In the genomic region with DNA sequence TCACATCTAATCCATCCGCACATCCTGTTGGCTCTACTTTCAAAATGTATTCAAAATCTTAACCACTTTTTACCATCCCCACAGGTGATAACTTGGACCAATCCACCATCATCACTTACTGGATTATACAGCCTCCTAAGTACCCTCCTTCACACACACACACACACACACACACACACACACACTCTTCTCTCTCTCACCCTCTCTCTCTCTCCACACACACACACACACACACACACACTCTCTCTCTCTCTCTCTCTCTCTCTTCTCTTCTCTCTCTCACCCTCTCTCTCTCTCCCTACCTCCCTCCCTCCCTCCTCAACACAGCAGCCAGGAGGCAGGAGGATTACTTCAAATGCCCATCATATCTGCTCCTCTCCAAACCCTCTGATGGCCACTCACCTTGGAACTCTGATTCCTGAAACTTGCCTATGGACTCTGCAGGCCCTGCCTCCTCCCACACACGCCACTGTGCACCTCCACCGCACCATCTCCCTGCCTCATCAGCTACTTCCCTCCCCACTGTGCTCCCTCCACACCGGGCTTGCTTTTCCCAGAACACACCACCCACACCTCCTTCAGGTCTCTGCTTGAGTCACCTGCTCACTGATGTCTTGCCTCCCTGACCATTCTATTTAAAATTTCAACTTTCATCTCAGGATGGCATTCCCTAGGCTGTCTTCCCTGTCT, we compare ENCODE assay signal across 10 cellular contexts. TPM values are rescaled to one million over a fixed set of nuclear protein-coding genes. Genes with fewer than 3 reads are reported as not detected.
DNase-seq lines count a peak whose midpoint lies in the region; ATAC-seq and TF ChIP-seq lines count a peak whose summit lies in the region.
"Had no signal": no experiment of that assay in that cellular context is flagged by ENCODE, and none has a peak within 500 bp of the region (broad histone marks: within the 10 kb centered on the region; RNA-seq: fewer than 3 reads in every experiment).

No MANE protein-coding gene starts in this region.

- intact Hi-C loops in OCI-LY7 (cut with micrococcal nuclease; ENCODE audit: unreplicated experiment), result no loop called here

- BruUV-seq in OCI-LY7 (replicated peaks; lab: Mats Ljungman, UMichigan), result no TSS peak

- no peak for ATAC-seq in GM18519 (IDR thresholded peaks at IDR 0.05; ENCODE audit: low FRiP score, unreplicated experiment)
- no peak for ATAC-seq in GM18868 (IDR thresholded peaks at IDR 0.05; ENCODE audit: unreplicated experiment)
- ATAC-seq in GM19467 (IDR thresholded peaks at IDR 0.05; ENCODE audit: unreplicated experiment), result no peak
- ATAC-seq: Panc1 had no signal

- H3K4me2 ChIP-seq in DOHH2 (ENCODE audit: low read length) (peak overlapping the region; percentile 67), OCI-LY7 (ENCODE audit: low read length) (peak overlapping the region; percentile 86)

- H3K4me1 ChIP-seq in DOHH2 (ENCODE audit: control insufficient read depth, low read length) (peaks cover 69% of the 10 kb centered on the region), OCI-LY7 (ENCODE audit: insufficient read depth, low read length, poor library complexity, severe bottlenecking) (peaks cover 51% of the 10 kb centered on the region), esophagus (ENCODE audit: control insufficient read depth in 2 of 2, insufficient read depth in 2 of 2, low read length in 1 of 2) (peaks cover 2 to 3% of the 10 kb centered on the region in 2 donors)

- TF ChIP-seq CTCF in DOHH2 (IDR thresholded peaks at IDR 0.05; ENCODE audit: low read depth, low read length, poor library complexity, severe bottlenecking) (no peak), OCI-LY7 (conservative IDR thresholded peaks at IDR 0.05; ENCODE audit: low read length) (no peak)

- H3K27me3 ChIP-seq in DOHH2 (ENCODE audit: control insufficient read depth, low read length) (no peaks in the 10 kb centered on the region), esophagus (ENCODE audit: control insufficient read depth in 1 of 2, insufficient read depth in 2 of 2, low read length in 2 of 2) (no peaks in the 10 kb centered on the region)

- H3K9me2 ChIP-seq in DOHH2 (replicated peaks; ENCODE audit: control insufficient read depth, low read length) (no peaks in the 10 kb centered on the region), OCI-LY7 (ENCODE audit: insufficient read depth, low read length) (no peaks in the 10 kb centered on the region)

- H3K36me3 ChIP-seq in DOHH2 (ENCODE audit: control insufficient read depth, low read length), result peaks cover 15% of the 10 kb centered on the region
- peaks cover 19% of the 10 kb centered on the region for H3K36me3 ChIP-seq in OCI-LY7 (ENCODE audit: insufficient read depth, low read length)
- H3K36me3 ChIP-seq in esophagus (ENCODE audit: control insufficient read depth in 2 of 2, insufficient read depth in 2 of 2, low read length in 1 of 2), result peaks cover 0 to 2% of the 10 kb centered on the region in 2 donors

- H4K20me1 ChIP-seq in DOHH2 (ENCODE audit: control insufficient read depth, insufficient read depth, low read depth, low read length), result no peaks in the 10 kb centered on the region
- H4K20me1 ChIP-seq in OCI-LY7 (ENCODE audit: insufficient read depth, low read length), result no peaks in the 10 kb centered on the region; the same call in 1 of the 2 replicates

- H3K79me2 ChIP-seq in DOHH2 (ENCODE audit: control insufficient read depth, low read length), result no peaks in the 10 kb centered on the region
- no peaks in the 10 kb centered on the region for H3K79me2 ChIP-seq in OCI-LY7 (ENCODE audit: insufficient read depth, low read depth, low read length)

- H3K27ac ChIP-seq in DOHH2 (ENCODE audit: low read depth, low read length), result peak overlapping the region; percentile 77
- peak overlapping the region; percentile 68 for H3K27ac ChIP-seq in OCI-LY7 (ENCODE audit: low read depth, low read length, poor library complexity, severe bottlenecking)
- peak overlapping the region; percentile 3 to 73 for H3K27ac ChIP-seq in esophagus (ENCODE audit: low read depth in 2 of 2, low read length in 1 of 2)
- H3K27ac ChIP-seq: epithelial cell of prostate had no signal

- DNase-seq in OCI-LY7 (ENCODE audit: low spot score) (peak; percentile 35), renal cortical epithelial cell (ENCODE audit: low read depth) (peak; percentile 33), SIG-M5 treated with dmso at 0.1 percent for 504 hours (lab: John Stamatoyannopoulos, UW; ENCODE audit: unreplicated experiment) (no peak)

- no peak overlapping the region for H2AFZ ChIP-seq in OCI-LY7 (ENCODE audit: low read length)

- no peaks in the 10 kb centered on the region for H3K9me3 ChIP-seq in DOHH2 (ENCODE audit: control insufficient read depth, insufficient read depth, low read length)
- no peaks in the 10 kb centered on the region for H3K9me3 ChIP-seq in OCI-LY7 (ENCODE audit: low read length)
- no peaks in the 10 kb centered on the region for H3K9me3 ChIP-seq in esophagus (ENCODE audit: control insufficient read depth in 2 of 2, insufficient read depth in 1 of 2, low read depth in 1 of 2, low read length in 1 of 2)

- H3K4me3 ChIP-seq in DOHH2 (ENCODE audit: low read length) (peak overlapping the region; percentile 53), OCI-LY7 (ENCODE audit: low read depth, low read length, poor library complexity, severe bottlenecking) (peak overlapping the region; percentile 61), esophagus (ENCODE audit: low read depth in 1 of 2, low read length in 2 of 2) (no peak overlapping the region)

- CTCF ChIA-PET in OCI-LY7 (lab: Charles Lee; ENCODE audit: unreplicated experiment), result no interaction called here

- 73 to 78% methylated on average over 4 of the region's 4 CpGs for WGBS in esophagus, 2 donors

- POLR2A ChIA-PET in OCI-LY7 (lab: Charles Lee), result interaction anchor here (1.2 kb wide), 2 partner anchors 12 to 32 kb away, joined by 3 to 5 read pairs; no protein-coding TSS in a partner anchor

- H3F3A ChIP-seq in DOHH2 (ENCODE audit: control insufficient read depth, insufficient read depth), result peaks cover 28% of the 10 kb centered on the region

RNA-seq across cellular contexts. Expression of a gene that starts 39.7 kb away (rescaled TPM):
- 4.4 and 9.0 TPM in 2 replicates for total RNA-seq in OCI-LY7 (2014; rRNA removed; shearing (Covaris generic))
- 7.2 and 7.3 TPM in 2 replicates for total RNA-seq in OCI-LY7 (2022)
- polyA plus RNA-seq in esophagus, result 10 to 100 TPM in 1 of 2 donors, 1 to 10 TPM in 1; 8.7 to 15.0 TPM
- total RNA-seq in renal cortical epithelial cell, result 10.4 and 20.8 TPM in 2 replicates

Comparison
In these comparisons a context has a peak if more than half of its experiments do, and no peak if none do; other contexts are left out.
1. H3K4me3 ChIP-seq: peak in DOHH2 (single experiment) and OCI-LY7 (single experiment); none in esophagus (0 of 2).
2. Peak in every context shown above with its lines, with median percentiles within 50 percentile points of each other: H3K27ac ChIP-seq.